In the genomic region with DNA sequence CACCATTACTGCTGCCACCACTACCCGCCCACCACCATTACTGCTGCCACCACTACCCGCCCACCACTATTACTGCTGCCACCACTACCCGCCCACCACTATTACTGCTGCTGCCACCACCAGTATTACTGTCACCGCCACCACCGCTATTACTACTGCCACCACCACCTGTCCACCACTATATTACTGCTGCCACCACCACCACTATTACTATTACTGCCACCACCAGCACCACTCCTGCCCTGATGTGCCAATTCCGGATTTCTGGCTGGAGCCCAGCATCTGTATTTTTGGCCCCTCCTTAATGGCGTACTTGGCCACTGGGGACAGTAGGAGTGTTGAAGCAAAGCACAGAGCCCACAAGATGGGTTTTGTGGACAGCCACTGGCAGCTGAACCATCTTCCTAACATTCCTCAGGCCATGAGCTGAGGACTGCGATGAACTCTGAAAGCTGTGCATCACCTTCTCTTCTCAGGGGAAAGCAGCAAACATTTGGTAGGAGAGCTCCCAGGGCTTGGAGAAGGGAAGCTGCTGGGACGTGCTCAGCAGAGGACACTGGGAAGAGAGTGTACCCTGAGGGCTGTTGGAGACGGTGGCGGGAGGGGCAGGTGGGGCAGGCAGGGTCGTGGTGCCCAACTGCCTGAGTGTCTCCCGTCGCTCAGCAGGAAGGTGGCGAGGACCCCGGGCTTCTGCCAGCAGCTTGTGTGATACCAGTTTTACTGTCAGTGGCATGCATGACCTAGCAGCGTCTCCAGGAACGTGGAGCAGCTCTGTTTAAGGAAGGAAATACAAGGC, we compare ENCODE assay signal across 1 cellular context.
A peak's percentile ranks its signal among the peaks of the same experiment; 100 is the strongest.
TF ChIP-seq lines count a peak whose summit lies in the region.

No MANE protein-coding gene starts in this region.

TF ChIP-seq in HepG2, 621 proteins besides CTCF, POLR2A, EP300 and RAD21:
- TF ChIP-seq POLR2G (IDR thresholded peaks at IDR 0.05; ENCODE audit: low read depth, low read length) (peak; percentile 41), GMEB1 (CRISPR knock-in tag; IDR thresholded peaks at IDR 0.05; ENCODE audit: borderline replicate concordance) (no peak), RBM22 (optimal IDR thresholded peaks at IDR 0.05; ENCODE audit: low read length) (peak; percentile 96), CCAR2 (optimal IDR thresholded peaks at IDR 0.05; ENCODE audit: low read depth, low read length) (peak; percentile 16), AGO2 (optimal IDR thresholded peaks at IDR 0.05; ENCODE audit: low read depth, low read length) (peak; percentile 55), MAFK (conservative IDR thresholded peaks at IDR 0.05 in 1 of 2, IDR thresholded peaks at IDR 0.05 in 1 of 2; ENCODE audit: low read length in 2 of 2) (no peak)
